2 cellular contexts compared by ENCODE assay signal in the genomic region with DNA sequence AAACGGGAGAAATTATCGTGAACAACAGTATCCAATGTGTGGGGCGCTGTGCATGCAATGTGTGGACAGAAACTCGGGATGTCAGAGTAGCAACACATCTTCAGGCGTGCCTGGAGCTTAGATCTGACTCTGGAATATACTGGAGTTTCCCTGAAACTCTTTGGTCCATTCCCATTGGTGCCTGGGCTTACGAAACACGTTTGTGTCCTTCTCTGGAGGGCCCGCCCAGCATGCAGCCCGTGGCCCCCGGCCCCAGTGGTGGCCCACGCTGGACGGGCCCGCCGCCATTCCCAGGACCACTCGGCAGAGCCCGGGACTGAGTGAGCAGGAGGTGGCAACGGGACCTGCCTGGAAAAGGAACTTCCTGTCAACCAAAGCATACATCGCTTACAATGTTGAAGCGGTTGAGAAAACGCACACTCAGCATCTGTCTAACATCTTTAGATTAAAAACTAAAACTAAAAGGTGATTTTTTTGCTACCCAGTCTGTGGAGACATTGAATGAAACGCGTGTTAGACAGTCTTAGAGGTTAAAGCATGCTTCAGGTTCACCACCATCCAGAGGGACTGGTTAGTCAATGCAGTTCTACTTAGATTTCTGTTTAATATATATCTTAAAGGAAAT.
TF ChIP-seq lines count a peak whose summit lies in the region.

No MANE protein-coding gene starts in this region.

TF ChIP-seq in GM12878, 131 proteins besides CTCF, POLR2A, EP300 and RAD21:
- TF ChIP-seq KDM1A (IDR thresholded peaks at IDR 0.05; ENCODE audit: borderline replicate concordance) (no peak), JUNB (IDR thresholded peaks at IDR 0.05) (no peak), SMAD1 (IDR thresholded peaks at IDR 0.05; ENCODE audit: low read depth, partially characterized antibody) (no peak), EGR1 (IDR thresholded peaks at IDR 0.05; ENCODE audit: borderline replicate concordance in 1 of 2, low read depth in 2 of 2, low read length in 2 of 2) (no peak), ESRRA (IDR thresholded peaks at IDR 0.05; ENCODE audit: low read length) (no peak), YBX1 (IDR thresholded peaks at IDR 0.05) (no peak), NFYA (IDR thresholded peaks at IDR 0.05; ENCODE audit: borderline replicate concordance, low read depth, low read length) (no peak), KLF5 (IDR thresholded peaks at IDR 0.05; ENCODE audit: partially characterized antibody) (no peak), BMI1 (IDR thresholded peaks at IDR 0.05; ENCODE audit: borderline replicate concordance) (no peak), WRNIP1 (IDR thresholded peaks at IDR 0.05; ENCODE audit: borderline replicate concordance, low read depth, low read length) (no peak), ZSCAN29 (IDR thresholded peaks at IDR 0.05) (no peak)
- TF ChIP-seq, protein P1, sequence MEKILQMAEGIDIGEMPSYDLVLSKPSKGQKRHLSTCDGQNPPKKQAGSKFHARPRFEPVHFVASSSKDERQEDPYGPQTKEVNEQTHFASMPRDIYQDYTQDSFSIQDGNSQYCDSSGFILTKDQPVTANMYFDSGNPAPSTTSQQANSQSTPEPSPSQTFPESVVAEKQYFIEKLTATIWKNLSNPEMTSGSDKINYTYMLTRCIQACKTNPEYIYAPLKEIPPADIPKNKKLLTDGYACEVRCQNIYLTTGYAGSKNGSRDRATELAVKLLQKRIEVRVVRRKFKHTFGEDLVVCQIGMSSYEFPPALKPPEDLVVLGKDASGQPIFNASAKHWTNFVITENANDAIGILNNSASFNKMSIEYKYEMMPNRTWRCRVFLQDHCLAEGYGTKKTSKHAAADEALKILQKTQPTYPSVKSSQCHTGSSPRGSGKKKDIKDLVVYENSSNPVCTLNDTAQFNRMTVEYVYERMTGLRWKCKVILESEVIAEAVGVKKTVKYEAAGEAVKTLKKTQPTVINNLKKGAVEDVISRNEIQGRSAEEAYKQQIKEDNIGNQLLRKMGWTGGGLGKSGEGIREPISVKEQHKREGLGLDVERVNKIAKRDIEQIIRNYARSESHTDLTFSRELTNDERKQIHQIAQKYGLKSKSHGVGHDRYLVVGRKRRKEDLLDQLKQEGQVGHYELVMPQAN (conservative IDR thresholded peaks at IDR 0.05), result no peak
- TF ChIP-seq, protein P2, sequence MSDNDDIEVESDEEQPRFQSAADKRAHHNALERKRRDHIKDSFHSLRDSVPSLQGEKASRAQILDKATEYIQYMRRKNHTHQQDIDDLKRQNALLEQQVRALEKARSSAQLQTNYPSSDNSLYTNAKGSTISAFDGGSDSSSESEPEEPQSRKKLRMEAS (IDR thresholded peaks at IDR 0.05; ENCODE audit: low read depth, low read length), result no peak
- TF ChIP-seq, protein P3, sequence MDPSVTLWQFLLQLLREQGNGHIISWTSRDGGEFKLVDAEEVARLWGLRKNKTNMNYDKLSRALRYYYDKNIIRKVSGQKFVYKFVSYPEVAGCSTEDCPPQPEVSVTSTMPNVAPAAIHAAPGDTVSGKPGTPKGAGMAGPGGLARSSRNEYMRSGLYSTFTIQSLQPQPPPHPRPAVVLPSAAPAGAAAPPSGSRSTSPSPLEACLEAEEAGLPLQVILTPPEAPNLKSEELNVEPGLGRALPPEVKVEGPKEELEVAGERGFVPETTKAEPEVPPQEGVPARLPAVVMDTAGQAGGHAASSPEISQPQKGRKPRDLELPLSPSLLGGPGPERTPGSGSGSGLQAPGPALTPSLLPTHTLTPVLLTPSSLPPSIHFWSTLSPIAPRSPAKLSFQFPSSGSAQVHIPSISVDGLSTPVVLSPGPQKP (IDR thresholded peaks at IDR 0.05; ENCODE audit: low read depth, low read length), result no peak
- TF ChIP-seq, protein P4, sequence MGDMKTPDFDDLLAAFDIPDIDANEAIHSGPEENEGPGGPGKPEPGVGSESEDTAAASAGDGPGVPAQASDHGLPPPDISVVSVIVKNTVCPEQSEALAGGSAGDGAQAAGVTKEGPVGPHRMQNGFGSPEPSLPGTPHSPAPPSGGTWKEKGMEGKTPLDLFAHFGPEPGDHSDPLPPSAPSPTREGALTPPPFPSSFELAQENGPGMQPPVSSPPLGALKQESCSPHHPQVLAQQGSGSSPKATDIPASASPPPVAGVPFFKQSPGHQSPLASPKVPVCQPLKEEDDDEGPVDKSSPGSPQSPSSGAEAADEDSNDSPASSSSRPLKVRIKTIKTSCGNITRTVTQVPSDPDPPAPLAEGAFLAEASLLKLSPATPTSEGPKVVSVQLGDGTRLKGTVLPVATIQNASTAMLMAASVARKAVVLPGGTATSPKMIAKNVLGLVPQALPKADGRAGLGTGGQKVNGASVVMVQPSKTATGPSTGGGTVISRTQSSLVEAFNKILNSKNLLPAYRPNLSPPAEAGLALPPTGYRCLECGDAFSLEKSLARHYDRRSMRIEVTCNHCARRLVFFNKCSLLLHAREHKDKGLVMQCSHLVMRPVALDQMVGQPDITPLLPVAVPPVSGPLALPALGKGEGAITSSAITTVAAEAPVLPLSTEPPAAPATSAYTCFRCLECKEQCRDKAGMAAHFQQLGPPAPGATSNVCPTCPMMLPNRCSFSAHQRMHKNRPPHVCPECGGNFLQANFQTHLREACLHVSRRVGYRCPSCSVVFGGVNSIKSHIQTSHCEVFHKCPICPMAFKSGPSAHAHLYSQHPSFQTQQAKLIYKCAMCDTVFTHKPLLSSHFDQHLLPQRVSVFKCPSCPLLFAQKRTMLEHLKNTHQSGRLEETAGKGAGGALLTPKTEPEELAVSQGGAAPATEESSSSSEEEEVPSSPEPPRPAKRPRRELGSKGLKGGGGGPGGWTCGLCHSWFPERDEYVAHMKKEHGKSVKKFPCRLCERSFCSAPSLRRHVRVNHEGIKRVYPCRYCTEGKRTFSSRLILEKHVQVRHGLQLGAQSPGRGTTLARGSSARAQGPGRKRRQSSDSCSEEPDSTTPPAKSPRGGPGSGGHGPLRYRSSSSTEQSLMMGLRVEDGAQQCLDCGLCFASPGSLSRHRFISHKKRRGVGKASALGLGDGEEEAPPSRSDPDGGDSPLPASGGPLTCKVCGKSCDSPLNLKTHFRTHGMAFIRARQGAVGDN (IDR thresholded peaks at IDR 0.05), result no peak

TF ChIP-seq in HEK293T, 16 proteins besides CTCF, POLR2A, EP300 and RAD21:
- TF ChIP-seq TARDBP (IDR thresholded peaks at IDR 0.05) (no peak), CTBP1 (IDR thresholded peaks at IDR 0.05; ENCODE audit: borderline replicate concordance) (no peak), HDGF (IDR thresholded peaks at IDR 0.05; ENCODE audit: borderline replicate concordance) (no peak), L3MBTL2 (conservative IDR thresholded peaks at IDR 0.05) (no peak), LEF1 (IDR thresholded peaks at IDR 0.05; ENCODE audit: borderline replicate concordance) (no peak), FOXK2 (IDR thresholded peaks at IDR 0.05) (no peak), ARNT (IDR thresholded peaks at IDR 0.05) (no peak), FOXA1 (IDR thresholded peaks at IDR 0.05) (no peak)
TF ChIP-seq in HEK293T: peak in this region for 0.
